Comparison of ENCODE assay signal across 1 cellular context in genomic region chr19:7522072-7522922, GRCh38.
TF ChIP-seq lines count a peak whose summit lies in the region.

MCOLN1 (plus strand) TSS chr19:7522624; CDS start chr19:7522751, 127 bp downstream.

TF ChIP-seq in K562, 482 proteins besides CTCF, POLR2A, EP300 and RAD21 (continued from another document and continues in another):
- TF ChIP-seq CHD7 (IDR thresholded peaks at IDR 0.05; ENCODE audit: low read depth, low read length) (no peak), ZNF561 (CRISPR knock-in tag; conservative IDR thresholded peaks at IDR 0.05) (no peak), RFX5 (IDR thresholded peaks at IDR 0.05; ENCODE audit: low read depth, low read length) (no peak), MEF2D (tag; conservative IDR thresholded peaks at IDR 0.05; ENCODE audit: low read depth) (no peak), PTRF (tag; IDR thresholded peaks at IDR 0.05) (no peak), ZBTB17 (CRISPR knock-in tag; IDR thresholded peaks at IDR 0.05) (peak; percentile 77; the same call in 1 of the 2 replicates), NONO (IDR thresholded peaks at IDR 0.05; ENCODE audit: low read depth in 2 of 2, low read length in 1 of 2) (peak in 1 of 2 experiments; percentile 67; a peak in 1 of 4 replicates), ZNF354B (CRISPR knock-in tag; IDR thresholded peaks at IDR 0.05) (no peak), TAF1 (IDR thresholded peaks at IDR 0.05; ENCODE audit: control insufficient read depth, extremely low read depth, insufficient read depth, low read length, severe bottlenecking) (peak; percentile 55), COPS2 (conservative IDR thresholded peaks at IDR 0.05) (no peak), SRSF9 (IDR thresholded peaks at IDR 0.05; ENCODE audit: borderline replicate concordance, low read depth, low read length) (no peak), ZNF695 (CRISPR knock-in tag; IDR thresholded peaks at IDR 0.05) (no peak), IRF1 (CRISPR knock-in tag; IDR thresholded peaks at IDR 0.05; ENCODE audit: borderline replicate concordance) (no peak), U2AF2 (optimal IDR thresholded peaks at IDR 0.05; ENCODE audit: low read depth, low read length) (no peak), ZNF551 (CRISPR knock-in tag; IDR thresholded peaks at IDR 0.05) (no peak), JUNB (CRISPR knock-in tag; conservative IDR thresholded peaks at IDR 0.05) (0 out of 2 replicates have a peak, but pooled peaks have one; percentile 20), ZNF41 (CRISPR knock-in tag; conservative IDR thresholded peaks at IDR 0.05) (0 out of 2 replicates have a peak, but pooled peaks have one; percentile 8), GABPA (tag; conservative IDR thresholded peaks at IDR 0.05; ENCODE audit: low read depth) (no peak), BRD9 (IDR thresholded peaks at IDR 0.05; ENCODE audit: low read depth, partially characterized antibody) (peak; percentile 24), GATAD2B (IDR thresholded peaks at IDR 0.05; ENCODE audit: borderline replicate concordance) (0 out of 2 replicates have a peak, but pooled peaks have one; percentile 50), DEAF1 (CRISPR knock-in tag; IDR thresholded peaks at IDR 0.05) (no peak), ZC3H4 (CRISPR knock-in tag; IDR thresholded peaks at IDR 0.05; ENCODE audit: borderline replicate concordance) (no peak), CEBPZ (IDR thresholded peaks at IDR 0.05; ENCODE audit: borderline replicate concordance, low read depth, low read length) (no peak), PRPF4 (IDR thresholded peaks at IDR 0.05; ENCODE audit: insufficient read depth, low read depth, low read length, poor library complexity, severe bottlenecking) (peak; percentile 63), CCNT2 (IDR thresholded peaks at IDR 0.05; ENCODE audit: borderline replicate concordance, extremely low read depth, insufficient read length, low read depth, low read length) (peak; percentile 94), CHCHD3 (CRISPR knock-in tag; IDR thresholded peaks at IDR 0.05) (no peak), KDM5B (IDR thresholded peaks at IDR 0.05; ENCODE audit: insufficient replicate concordance, low read depth, low read length) (peak; percentile 69), NRF1 (conservative IDR thresholded peaks at IDR 0.05 in 1 of 2, IDR thresholded peaks at IDR 0.05 in 1 of 2) (peak; percentile 96 to 97), PHTF2 (CRISPR knock-in tag; IDR thresholded peaks at IDR 0.05) (no peak), ZNF408 (CRISPR knock-in tag; IDR thresholded peaks at IDR 0.05; ENCODE audit: low read depth) (no peak), NUFIP1 (IDR thresholded peaks at IDR 0.05; ENCODE audit: partially characterized antibody) (no peak), RFX7 (CRISPR knock-in tag; IDR thresholded peaks at IDR 0.05) (no peak), SLC30A9 (CRISPR knock-in tag; IDR thresholded peaks at IDR 0.05) (no peak), POLR2H (tag; IDR thresholded peaks at IDR 0.05; ENCODE audit: low read depth) (no peak), PCBP1 (IDR thresholded peaks at IDR 0.05; ENCODE audit: low read depth, low read length, poor library complexity, severe bottlenecking) (peak; percentile 35), NR1H2 (CRISPR knock-in tag; IDR thresholded peaks at IDR 0.05) (no peak), NR0B1 (IDR thresholded peaks at IDR 0.05; ENCODE audit: partially characterized antibody) (no peak), CTCFL (IDR thresholded peaks at IDR 0.05; ENCODE audit: borderline replicate concordance, insufficient read depth, low read depth, low read length, poor library complexity, severe bottlenecking) (peak; percentile 30), DLX4 (CRISPR knock-in tag; IDR thresholded peaks at IDR 0.05) (no peak), MYBL2 (IDR thresholded peaks at IDR 0.05; ENCODE audit: low read depth) (no peak), MYBL2 (CRISPR knock-in tag; IDR thresholded peaks at IDR 0.05; ENCODE audit: borderline replicate concordance) (no peak; the same call in 1 of the 2 replicates), TOE1 (IDR thresholded peaks at IDR 0.05; ENCODE audit: borderline replicate concordance) (peak; percentile 100), TOE1 (CRISPR knock-in tag; IDR thresholded peaks at IDR 0.05; ENCODE audit: borderline replicate concordance, low read depth) (no peak), STAT5B (CRISPR knock-in tag; IDR thresholded peaks at IDR 0.05) (no peak)
